Comparison of ENCODE assay signal across 8 cellular contexts in genomic region chr13:101627556-101627943, GRCh38.
DNase-seq lines count a peak whose midpoint lies in the region; ATAC-seq, FAIRE-seq and TF ChIP-seq lines count a peak whose summit lies in the region.

No MANE protein-coding gene starts in this region.

- DNase-seq in GM12865 (ENCODE audit: low read depth) (peak; percentile 31), coronary artery (ENCODE audit: low spot score) (no peak), RCC 7860 (ENCODE audit: low spot score) (no peak), G401 (ENCODE audit: low spot score) (no peak), mesothelial cell of epicardium (ENCODE audit: low spot score in 2 of 2, unreplicated experiment in 2 of 2) (no peak)

- no peaks in the 10 kb centered on the region for H3K36me3 ChIP-seq in subcutaneous abdominal adipose tissue (ENCODE audit: control insufficient read depth in 5 of 5, insufficient read depth in 5 of 5, low read length in 5 of 5)

- no peak overlapping the region; the same call in 1 of the 2 replicates for H3K4me3 ChIP-seq in GM12865 (ENCODE audit: low read depth, low read length)
- peak overlapping the region; percentile 46 for H3K4me3 ChIP-seq in coronary artery
- H3K4me3 ChIP-seq in subcutaneous abdominal adipose tissue (ENCODE audit: low read depth in 1 of 5, low read length in 5 of 5) = peak overlapping the region; percentile 44 to 59 (median 48)

- no peaks in the 10 kb centered on the region for H3K27me3 ChIP-seq in subcutaneous abdominal adipose tissue (ENCODE audit: control insufficient read depth in 5 of 5, insufficient read depth in 4 of 5, low read length in 5 of 5)

- H3K9me3 ChIP-seq in subcutaneous abdominal adipose tissue (ENCODE audit: control insufficient read depth in 5 of 5, low read length in 5 of 5) = no peaks in the 10 kb centered on the region

- H3K27ac Mint-ChIP-seq in mesothelial cell of epicardium = no peak overlapping the region

- in situ Hi-C loops in G401 (cut with HindIII; ENCODE audit: low sequenced_read_pairs) = no loop called here

- ATAC-seq in GM21390 (IDR thresholded peaks at IDR 0.05; ENCODE audit: unreplicated experiment) (peak; percentile 29), HG03575 (IDR thresholded peaks at IDR 0.05; ENCODE audit: extremely low read depth, insufficient number of reproducible peaks, low FRiP score, unreplicated experiment) (peak; percentile 18)

- no peaks in the 10 kb centered on the region for H3K27me3 Mint-ChIP-seq in mesothelial cell of epicardium (ENCODE audit: low read depth)

- peaks cover 0 to 17% (median 12%) of the 10 kb centered on the region in 5 donors for H3K4me1 ChIP-seq in subcutaneous abdominal adipose tissue (ENCODE audit: control insufficient read depth in 5 of 5, insufficient read depth in 5 of 5, low read length in 5 of 5)

- H3K9ac ChIP-seq in subcutaneous abdominal adipose tissue (ENCODE audit: low read length in 5 of 5) = peak overlapping the region in 1 of 5 donors; percentile 22

- H3K36me3 Mint-ChIP-seq in mesothelial cell of epicardium = no peaks in the 10 kb centered on the region

- H3K27ac ChIP-seq in coronary artery (peak overlapping the region in 1 of 2 donors; percentile 20), subcutaneous abdominal adipose tissue (ENCODE audit: low read depth, low read length) (no peak overlapping the region)

- no peak for FAIRE-seq in RCC 7860 (lab: Jason Lieb, UNC)

- TF ChIP-seq CTCF in GM12865 (IDR thresholded peaks at IDR 0.05; ENCODE audit: insufficient read depth, low read depth, low read length, missing control alignments) (no peak), coronary artery (IDR thresholded peaks at IDR 0.05) (no peak), mesothelial cell of epicardium (IDR thresholded peaks at IDR 0.05; ENCODE audit: unreplicated experiment) (no peak)

- H3K9me3 Mint-ChIP-seq in mesothelial cell of epicardium = no peaks in the 10 kb centered on the region

- H3K4me1 Mint-ChIP-seq in mesothelial cell of epicardium = peaks cover 9% of the 10 kb centered on the region

- no peak overlapping the region for H3K4me3 Mint-ChIP-seq in mesothelial cell of epicardium
